ENCODE assay signal across 8 cellular contexts in genomic region chr5:65035212-65036206, GRCh38.
DNase-seq lines count a peak whose midpoint lies in the region; ATAC-seq and TF ChIP-seq lines count a peak whose summit lies in the region.

No MANE protein-coding gene starts in this region.

- peak; percentile 74 for DNase-seq in AG09309 (ENCODE audit: low read depth)
- peak; percentile 67 for DNase-seq in NCI-H526 treated with DMSO at 0.1 percent for 48 hours (lab: John Stamatoyannopoulos, UW)
- DNase-seq in activated CD4-positive, alpha-beta T cell treated with anti-CD3 and anti-CD28 coated beads, Interleukin-2, amount 50 U/mL, for 4 hours: peak; percentile 72 to 75
- peak; percentile 94 for DNase-seq in dermis blood vessel endothelial cell
- DNase-seq in stimulated activated CD4-positive, alpha-beta T cell treated with anti-CD3 and anti-CD28 coated beads, Interleukin-4, amount 100 ng/mL, for 1 hour: peak; percentile 69

- peak; percentile 84 for ATAC-seq in GM19025 (IDR thresholded peaks at IDR 0.05; ENCODE audit: low read depth, unreplicated experiment)
- peak; percentile 86 for ATAC-seq in HG03280 (IDR thresholded peaks at IDR 0.05; ENCODE audit: unreplicated experiment)

- peaks cover 0 to 8% (median 2%) of the 10 kb centered on the region in 4 donors for H3K4me1 ChIP-seq in liver (ENCODE audit: control insufficient read depth in 4 of 4, insufficient read depth in 4 of 4, low read length in 3 of 4)

- WGBS in liver: 2% methylated on average over 68 of the region's 68 CpGs

- H3K9me3 ChIP-seq in liver (ENCODE audit: control insufficient read depth in 4 of 4, low read length in 3 of 4): no peaks in the 10 kb centered on the region

- H3K27me3 ChIP-seq in liver (ENCODE audit: control insufficient read depth in 4 of 4, insufficient read depth in 4 of 4, low read length in 3 of 4): no peaks in the 10 kb centered on the region

- TF ChIP-seq CTCF in AG09309 (IDR thresholded peaks at IDR 0.05; ENCODE audit: control insufficient read depth, insufficient read depth, low read depth, low read length, missing control alignments) (no peak), liver (IDR thresholded peaks at IDR 0.05; ENCODE audit: low read depth, low read length, missing input control) (no peak)

- no peaks in the 10 kb centered on the region for H3K36me3 ChIP-seq in liver (ENCODE audit: control insufficient read depth in 4 of 4, insufficient read depth in 3 of 4, low read depth in 1 of 4, low read length in 3 of 4)

- TF ChIP-seq RAD21 in liver (IDR thresholded peaks at IDR 0.05): no peak

- H3K4me3 ChIP-seq in AG09309 (ENCODE audit: control insufficient read depth, low read depth, low read length) (peak overlapping the region; percentile 38), liver (ENCODE audit: low read depth in 1 of 3, low read length in 3 of 3) (peak overlapping the region; percentile 66 to 80 (median 66))

- H3K9ac ChIP-seq in liver (ENCODE audit: low read depth in 1 of 2, low read length in 2 of 2): peak overlapping the region; percentile 89 to 94

- H3K27ac ChIP-seq in liver (ENCODE audit: low read depth in 1 of 2, low read length in 2 of 2): peak overlapping the region; percentile 85 to 90

TF ChIP-seq in liver, 16 proteins besides CTCF, POLR2A, EP300 and RAD21:
- TF ChIP-seq HNF4G (IDR thresholded peaks at IDR 0.05): no peak
- no peak for TF ChIP-seq RXRA (IDR thresholded peaks at IDR 0.05)
- TF ChIP-seq HNF4A (conservative IDR thresholded peaks at IDR 0.05): no peak
- peak; percentile 9 for TF ChIP-seq MAX (IDR thresholded peaks at IDR 0.05)
- no peak for TF ChIP-seq SP1 (IDR thresholded peaks at IDR 0.05)
- no peak for TF ChIP-seq ATF3 (IDR thresholded peaks at IDR 0.05)
- peak; percentile 68 to 79 for TF ChIP-seq JUND (IDR thresholded peaks at IDR 0.05)

Comparison
In these comparisons a context has a peak if more than half of its experiments do, and no peak if none do; other contexts are left out.
1. Peak in every context shown above with its lines: DNase-seq, ATAC-seq, H3K4me3 ChIP-seq and H3K27ac ChIP-seq.